In genomic region chr16:57981636-57982035, GRCh38 we compare ENCODE assay signal across 34 cellular contexts. TPM values are rescaled to one million over a fixed set of nuclear protein-coding genes. Genes with fewer than 3 reads are reported as not detected.
"Had no signal": no experiment of that assay in that cellular context is flagged by ENCODE, and none has a peak within 500 bp of the region (broad histone marks: within the 10 kb centered on the region; RNA-seq: fewer than 3 reads in every experiment).

No MANE protein-coding gene starts in this region.

- DNase-seq: activated CD4-positive, alpha-beta T cell treated with anti-CD3 and anti-CD28 coated beads for 4 hours; activated CD4-positive, alpha-beta T cell treated with anti-CD3 and anti-CD28 coated beads, Interleukin-2, amount 50 U/mL, for 48 hours; activated CD8-positive, alpha-beta memory T cell treated with anti-CD3 and anti-CD28 coated beads for 24 hours; activated CD8-positive, alpha-beta memory T cell treated with anti-CD3 and anti-CD28 coated beads, Interleukin-2, amount 50 U/mL, for 4 hours; activated gamma-delta T cell treated with Interleukin-2 at 50 U/mL for 16 hours; activated naive CD4-positive, alpha-beta T cell treated with anti-CD3 and anti-CD28 coated beads, Interleukin-2, amount 50 U/mL, for 16 hours; activated T-cell treated with anti-CD3 and anti-CD28 coated beads, Interleukin-2, amount 50 U/mL, for 24 hours; amniotic stem cell; brain microvascular endothelial cell; head of caudate nucleus; kidney glomerular epithelial cell; lower lobe of right lung; mesenchymal stem cell; natural killer cell; small intestine; stimulated activated CD4-positive, alpha-beta T cell treated with anti-CD3 and anti-CD28 coated beads, Interleukin-1b, Interleukin-23, amount 100 ng/mL, for 48 hours; stimulated activated CD4-positive, alpha-beta T cell treated with anti-CD3 and anti-CD28 coated beads, Interleukin-4, amount 100 ng/mL, for 4 hours; stimulated activated CD8-positive, alpha-beta memory T cell treated with anti-CD3 and anti-CD28 coated beads, Interleukin-4, amount 100 ng/mL, for 48 hours; stomach; thyroid gland; upper lobe of left lung had no signal

- H3K27ac ChIP-seq: brain microvascular endothelial cell, gastroesophageal sphincter, left lung, lower lobe of right lung, stomach, thyroid gland, upper lobe of left lung, vagina, VCaP had no signal

- H3K9me3 ChIP-seq: gastroesophageal sphincter, left lung, lower lobe of right lung, stomach, thyroid gland, upper lobe of left lung, vagina had no signal

- H3K36me3 ChIP-seq: brain microvascular endothelial cell, gastroesophageal sphincter, left lung, lower lobe of right lung, stomach, thyroid gland, upper lobe of left lung, vagina had no signal

- H3K27me3 ChIP-seq: brain microvascular endothelial cell, gastroesophageal sphincter, thyroid gland, upper lobe of left lung, vagina had no signal

- ATAC-seq: gastroesophageal sphincter; left lung; lower lobe of right lung; natural killer cell; sciatic nerve; stimulated activated memory B cell treated with anti-CD40 and anti-IgM and Interleukin-4, amounts not matched to agents 10 μg/mL and 1 μg/mL and 100 μg/mL, for 72 hours had no signal

- H3K4me3 ChIP-seq: gastroesophageal sphincter, left lung, lower lobe of right lung, stomach, thyroid gland, upper lobe of left lung, vagina had no signal

RNA-seq across cellular contexts. Expression of gene CNGB1, which starts 10.7 kb away (rescaled TPM):
- total RNA-seq: astrocyte; cardiac septum; endothelial cell of umbilical vein; fibroblast of lung; fibroblast of villous mesenchyme; natural killer cell; omental fat pad; sciatic nerve; T-helper 1 cell treated with Interleukin-12 subunit alpha and Interleukin-12 subunit beta and Interleukin-4 antibody, amounts not matched to agents 30 ng/mL and 1 ng/mL, for 36 hours; vagina had no signal
- polyA plus RNA-seq: endothelial cell of umbilical vein, fibroblast of lung had no signal
